ENCODE assay signal across 30 cellular contexts in the genomic region with DNA sequence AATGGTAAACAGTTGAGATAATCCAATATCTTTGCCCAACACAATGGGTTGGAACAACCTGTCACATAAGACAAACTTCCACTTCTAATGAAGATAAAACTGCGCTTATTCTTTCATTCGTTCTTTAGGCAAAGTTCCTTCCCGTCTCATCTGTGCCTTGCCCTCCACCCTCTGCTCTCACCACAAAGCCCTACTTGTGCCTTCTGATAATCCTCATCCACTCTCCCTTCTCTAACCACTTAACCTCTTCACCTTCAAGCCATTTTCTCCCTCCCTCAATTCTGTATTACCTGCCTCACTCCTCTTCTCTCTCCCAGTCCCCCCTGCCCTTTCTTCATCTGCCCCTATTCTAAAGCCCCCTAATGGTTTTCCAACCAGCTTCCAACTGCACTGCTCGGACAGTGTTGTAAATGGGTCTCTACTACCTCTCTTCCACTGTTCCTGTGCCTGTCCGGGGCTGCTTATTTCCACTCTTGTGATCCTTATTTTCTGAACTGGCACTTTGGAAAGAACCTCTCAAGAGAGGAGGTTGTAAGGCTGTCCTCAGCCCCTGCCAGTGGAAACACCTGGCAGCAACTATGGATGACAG.
DNase-seq lines count a peak whose midpoint lies in the region; ATAC-seq and FAIRE-seq lines count a peak whose summit lies in the region.
"Had no signal": no experiment of that assay in that cellular context is flagged by ENCODE, and none has a peak within 500 bp of the region (broad histone marks: within the 10 kb centered on the region; RNA-seq: fewer than 3 reads in every experiment).

No MANE protein-coding gene starts in this region.

- FAIRE-seq in RCC 7860 (lab: Jason Lieb, UNC) (no peak), small intestine (lab: Jason Lieb, UNC) (no peak)
- FAIRE-seq: HepG2, islet of Langerhans had no signal

- H3K27me3 ChIP-seq in small intestine (ENCODE audit: control insufficient read depth in 2 of 2, insufficient read depth in 2 of 2, low read length in 2 of 2) = no peaks in the 10 kb centered on the region
- H3K27me3 ChIP-seq: gastroesophageal sphincter, right atrium auricular region, tibial artery had no signal

- no peak for ATAC-seq in activated T-cell treated with anti-CD3 and anti-CD28 coated beads, Interleukin-2, amount 50 U/mL, for 72 hours (replicated peaks in 1 of 2)
- ATAC-seq in activated T-helper 17 cell treated with anti-CD3 and anti-CD28 coated beads, Interleukin-2, amount 50 U/mL, for 72 hours (replicated peaks) = no peak
- ATAC-seq in stimulated activated effector memory CD8-positive, alpha-beta T cell treated with anti-CD3 and anti-CD28 coated beads, Interleukin-12 subunit alpha, Interleukin-12 subunit beta, amount 100 ng/mL, for 72 hours = no peak
- no peak for ATAC-seq in HG02973 (IDR thresholded peaks at IDR 0.05; ENCODE audit: unreplicated experiment)
- ATAC-seq: activated CD4-positive, CD25-positive, alpha-beta regulatory T cell treated with anti-CD3 and anti-CD28 coated beads, Interleukin-2, amount 50 U/mL, for 24 hours; gastroesophageal sphincter; left ventricle myocardium superior had no signal

- peaks cover 0 to 1% of the 10 kb centered on the region in 2 donors for H3K36me3 Mint-ChIP-seq in activated T-cell treated with anti-CD3 and anti-CD28 coated beads, Interleukin-2, amount 50 U/mL, for 72 hours (ENCODE audit: insufficient read depth in 2 of 2)
- no peaks in the 10 kb centered on the region for H3K36me3 Mint-ChIP-seq in activated T-helper 17 cell treated with anti-CD3 and anti-CD28 coated beads, Interleukin-2, amount 50 U/mL, for 72 hours (ENCODE audit: low read depth)
- H3K36me3 Mint-ChIP-seq in stimulated activated effector memory CD8-positive, alpha-beta T cell treated with anti-CD3 and anti-CD28 coated beads, Interleukin-12 subunit alpha, Interleukin-12 subunit beta, amount 100 ng/mL, for 72 hours = peaks cover 12% of the 10 kb centered on the region
- H3K36me3 Mint-ChIP-seq: mesothelial cell of epicardium had no signal

- no peaks in the 10 kb centered on the region for H3K27me3 Mint-ChIP-seq in activated T-cell treated with anti-CD3 and anti-CD28 coated beads, Interleukin-2, amount 50 U/mL, for 72 hours (ENCODE audit: low read depth)
- H3K27me3 Mint-ChIP-seq in activated T-helper 17 cell treated with anti-CD3 and anti-CD28 coated beads, Interleukin-2, amount 50 U/mL, for 72 hours = no peaks in the 10 kb centered on the region

- DNase-seq in activated T-cell treated with anti-CD3 and anti-CD28 coated beads, Interleukin-2, amount 50 U/mL, for 72 hours = no peak
- no peak for DNase-seq in activated T-cell treated with anti-CD3 and anti-CD28 coated beads, Interleukin-2, amount 50 U/mL, for 1 hour
- DNase-seq in OCI-M2 (lab: John Stamatoyannopoulos, UW; ENCODE audit: unreplicated experiment) = peak; percentile 68
- no peak for DNase-seq in stimulated activated effector memory CD8-positive, alpha-beta T cell treated with anti-CD3 and anti-CD28 coated beads, Interleukin-12 subunit alpha, Interleukin-12 subunit beta, amount 100 ng/mL, for 72 hours (ENCODE audit: low spot score in 2 of 2)
- DNase-seq in RCC 7860 (ENCODE audit: low spot score) = no peak
- DNase-seq in small intestine = no peak
- DNase-seq: ACHN; Calu3; EL; left ventricle myocardium superior; NCI-H1048; NCI-H187 treated with DMSO at 0.1 percent for 48 hours; NCI-H526; stimulated activated CD4-positive, alpha-beta T cell treated with anti-CD3 and anti-CD28 coated beads, Interleukin-12 subunit alpha, Interleukin-12 subunit beta, amount 100 ng/mL, for 4 hours; stimulated activated naive CD4-positive, alpha-beta T cell treated with Interleukin-2 at 50 U/mL for 16 hours; T1000; tibial artery had no signal

- no peak overlapping the region for H3K4me3 ChIP-seq in small intestine (ENCODE audit: low read depth in 1 of 2, low read length in 2 of 2)
- H3K4me3 ChIP-seq: gastroesophageal sphincter, HAP-1, right atrium auricular region, tibial artery had no signal

- H3K27ac ChIP-seq in small intestine (ENCODE audit: low read depth in 1 of 2, low read length in 1 of 2) = no peak overlapping the region
- H3K27ac ChIP-seq: gastroesophageal sphincter, HL-60, parathyroid adenoma, right atrium auricular region, RWPE1, tibial artery had no signal

- H3K36me3 ChIP-seq in small intestine (ENCODE audit: control insufficient read depth in 2 of 2, insufficient read depth in 2 of 2, low read length in 2 of 2) = no peaks in the 10 kb centered on the region
- H3K36me3 ChIP-seq: gastroesophageal sphincter, HAP-1, right atrium auricular region, tibial artery had no signal

- peak overlapping the region; percentile 100 for H3K27ac Mint-ChIP-seq in activated T-cell treated with anti-CD3 and anti-CD28 coated beads, Interleukin-2, amount 50 U/mL, for 72 hours
- H3K27ac Mint-ChIP-seq in activated T-helper 17 cell treated with anti-CD3 and anti-CD28 coated beads, Interleukin-2, amount 50 U/mL, for 72 hours = peak overlapping the region; percentile 95
- H3K27ac Mint-ChIP-seq in stimulated activated effector memory CD8-positive, alpha-beta T cell treated with anti-CD3 and anti-CD28 coated beads, Interleukin-12 subunit alpha, Interleukin-12 subunit beta, amount 100 ng/mL, for 72 hours = peak overlapping the region; percentile 9
- H3K27ac Mint-ChIP-seq: mesothelial cell of epicardium, nephron had no signal

- peaks cover 77% of the 10 kb centered on the region for H3K4me1 Mint-ChIP-seq in activated T-cell treated with anti-CD3 and anti-CD28 coated beads, Interleukin-2, amount 50 U/mL, for 72 hours (ENCODE audit: low read depth)
- H3K4me1 Mint-ChIP-seq in activated T-helper 17 cell treated with anti-CD3 and anti-CD28 coated beads, Interleukin-2, amount 50 U/mL, for 72 hours = peaks cover 41% of the 10 kb centered on the region
- peaks cover 56% of the 10 kb centered on the region for H3K4me1 Mint-ChIP-seq in stimulated activated effector memory CD8-positive, alpha-beta T cell treated with anti-CD3 and anti-CD28 coated beads, Interleukin-12 subunit alpha, Interleukin-12 subunit beta, amount 100 ng/mL, for 72 hours
- H3K4me1 Mint-ChIP-seq: nephron had no signal

- 88 to 91% (median 89%) methylated on average over 5 of the region's 5 CpGs for WGBS in small intestine, 3 donors

- H3K9me3 ChIP-seq in small intestine (ENCODE audit: control insufficient read depth, low read depth) = no peaks in the 10 kb centered on the region
- H3K9me3 ChIP-seq: gastroesophageal sphincter, HAP-1, right atrium auricular region, tibial artery had no signal

- peak overlapping the region; percentile 39 to 88 for H3K4me3 Mint-ChIP-seq in activated T-cell treated with anti-CD3 and anti-CD28 coated beads, Interleukin-2, amount 50 U/mL, for 72 hours
- peak overlapping the region; percentile 75 for H3K4me3 Mint-ChIP-seq in activated T-helper 17 cell treated with anti-CD3 and anti-CD28 coated beads, Interleukin-2, amount 50 U/mL, for 72 hours
- no peak overlapping the region for H3K4me3 Mint-ChIP-seq in stimulated activated effector memory CD8-positive, alpha-beta T cell treated with anti-CD3 and anti-CD28 coated beads, Interleukin-12 subunit alpha, Interleukin-12 subunit beta, amount 100 ng/mL, for 72 hours
- H3K4me3 Mint-ChIP-seq: mesothelial cell of epicardium, nephron had no signal

- H3K4me1 ChIP-seq in small intestine (ENCODE audit: control insufficient read depth in 2 of 2, insufficient read depth in 1 of 2, low read depth in 1 of 2, low read length in 1 of 2) = no peaks in the 10 kb centered on the region
- H3K4me1 ChIP-seq: gastroesophageal sphincter, HAP-1, parathyroid adenoma, right atrium auricular region, tibial artery had no signal

- H3K9me3 Mint-ChIP-seq in activated T-cell treated with anti-CD3 and anti-CD28 coated beads, Interleukin-2, amount 50 U/mL, for 72 hours = no peaks in the 10 kb centered on the region
- no peaks in the 10 kb centered on the region for H3K9me3 Mint-ChIP-seq in activated T-helper 17 cell treated with anti-CD3 and anti-CD28 coated beads, Interleukin-2, amount 50 U/mL, for 72 hours
- no peaks in the 10 kb centered on the region for H3K9me3 Mint-ChIP-seq in stimulated activated effector memory CD8-positive, alpha-beta T cell treated with anti-CD3 and anti-CD28 coated beads, Interleukin-12 subunit alpha, Interleukin-12 subunit beta, amount 100 ng/mL, for 72 hours
- H3K9me3 Mint-ChIP-seq: mesothelial cell of epicardium, nephron had no signal

Comparison
In these comparisons a context has a peak if more than half of its experiments do, and no peak if none do; other contexts are left out.
1. H3K27ac Mint-ChIP-seq: peak in every context shown above with its lines; median percentile 100 in activated T-cell treated with anti-CD3 and anti-CD28 coated beads, Interleukin-2, amount 50 U/mL, for 72 hours; 95 in activated T-helper 17 cell treated with anti-CD3 and anti-CD28 coated beads, Interleukin-2, amount 50 U/mL, for 72 hours; 9 in stimulated activated effector memory CD8-positive, alpha-beta T cell treated with anti-CD3 and anti-CD28 coated beads, Interleukin-12 subunit alpha, Interleukin-12 subunit beta, amount 100 ng/mL, for 72 hours.